20 cellular contexts compared by ENCODE assay signal in the genomic region with DNA sequence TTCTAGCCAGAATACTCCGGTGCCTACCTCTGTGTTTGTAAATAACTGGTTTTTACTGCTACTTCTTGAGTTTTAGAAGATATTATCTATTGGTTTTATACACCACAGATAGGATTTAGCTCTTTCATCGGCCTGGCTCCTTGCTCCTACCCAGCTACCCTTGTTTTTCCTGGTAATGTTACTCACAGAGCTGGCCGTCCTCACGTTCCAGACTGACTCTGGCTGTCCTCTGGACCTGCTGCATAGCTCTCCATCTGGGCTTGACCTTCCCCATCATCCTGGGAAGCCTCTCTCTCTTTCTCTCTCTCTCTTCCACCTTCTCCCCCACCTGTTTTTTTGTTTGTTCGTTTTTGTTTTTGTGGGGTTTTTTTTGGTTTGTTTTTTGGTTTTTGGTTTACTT. TPM values are rescaled to one million over a fixed set of nuclear protein-coding genes. Genes with fewer than 3 reads are reported as not detected.
A peak's percentile ranks its signal among the peaks of the same experiment; 100 is the strongest.
DNase-seq lines count a peak whose midpoint lies in the region; ATAC-seq and TF ChIP-seq lines count a peak whose summit lies in the region.
"Had no signal": no experiment of that assay in that cellular context is flagged by ENCODE, and none has a peak within 500 bp of the region (broad histone marks: within the 10 kb centered on the region; RNA-seq: fewer than 3 reads in every experiment).

No MANE protein-coding gene starts in this region.

- TF ChIP-seq EP300 in stomach (IDR thresholded peaks at IDR 0.05) = no peak

- peaks cover 12% of the 10 kb centered on the region for H3K36me3 Mint-ChIP-seq in activated CD8-positive, alpha-beta T cell treated with anti-CD3 and anti-CD28 coated beads, Interleukin-2, amount 10 ng/mL, durations not matched to agents 7 days and 5 days (ENCODE audit: low read depth)
- peaks cover 2% of the 10 kb centered on the region for H3K36me3 Mint-ChIP-seq in activated CD8-positive, alpha-beta T cell treated with anti-CD3 and anti-CD28 coated beads for 36 hours (ENCODE audit: low read depth)
- H3K36me3 Mint-ChIP-seq in T-helper 17 cell (ENCODE audit: low read depth) = peaks cover 4% of the 10 kb centered on the region
- H3K36me3 Mint-ChIP-seq: IgD-negative memory B cell had no signal

- POLR2A ChIA-PET in activated CD8-positive, alpha-beta T cell treated with anti-CD3 and anti-CD28 coated beads, Interleukin-2, amount 10 ng/mL, durations not matched to agents 7 days and 5 days (lab: Charles Lee) = interaction anchor here (0.6 kb wide), 1 partner anchor 628 kb away, joined by 3 read pairs; no protein-coding TSS in a partner anchor
- POLR2A ChIA-PET in activated CD8-positive, alpha-beta T cell treated with anti-CD3 and anti-CD28 coated beads for 36 hours (lab: Charles Lee) = interaction anchor here (0.7 kb wide), 1 partner anchor 43 kb away, joined by 3 read pairs; no protein-coding TSS in a partner anchor

- H3K9me2 ChIP-seq in hepatocyte (replicated peaks; ENCODE audit: insufficient read depth) = no peaks in the 10 kb centered on the region

- no peaks in the 10 kb centered on the region for H3K27me3 ChIP-seq in hepatocyte
- H3K27me3 ChIP-seq in stomach = no peaks in the 10 kb centered on the region
- H3K27me3 ChIP-seq: brain microvascular endothelial cell, MG63 had no signal

- H3K36me3 ChIP-seq in hepatocyte (replicated peaks; ENCODE audit: insufficient read depth, low read depth) (no peaks in the 10 kb centered on the region), stomach (peaks cover 0 to 35% (median 10%) of the 10 kb centered on the region in 4 donors)

- H3K4me2 ChIP-seq in hepatocyte = no peak overlapping the region

- H3K9me3 Mint-ChIP-seq in activated CD8-positive, alpha-beta T cell treated with anti-CD3 and anti-CD28 coated beads, Interleukin-2, amount 10 ng/mL, durations not matched to agents 7 days and 5 days (ENCODE audit: insufficient read depth) = no peaks in the 10 kb centered on the region
- no peaks in the 10 kb centered on the region for H3K9me3 Mint-ChIP-seq in activated CD8-positive, alpha-beta T cell treated with anti-CD3 and anti-CD28 coated beads for 36 hours
- H3K9me3 Mint-ChIP-seq: activated T-helper 2 cell treated with anti-CD3 and anti-CD28 coated beads, Interferon-gamma antibody, Interleukin-2, Interleukin-4, amounts not matched to agents 10 μg/mL and 5 μg/mL and 100 μg/mL, durations not matched to agents 14 hours and 24 hours and 36 hours; dendritic cell treated with granulocyte-macrophage colony-stimulating factor and Interleukin-4, amounts not matched to agents 40 ng/mL and 50 ng/mL, for 4 days; IgD-negative memory B cell had no signal

- H3K4me1 ChIP-seq in hepatocyte (ENCODE audit: insufficient read depth) (peaks cover 50% of the 10 kb centered on the region), stomach (peaks cover 65 to 99% (median 86%) of the 10 kb centered on the region in 4 donors)

- H3K4me1 Mint-ChIP-seq in activated CD8-positive, alpha-beta T cell treated with anti-CD3 and anti-CD28 coated beads, Interleukin-2, amount 10 ng/mL, durations not matched to agents 7 days and 5 days (ENCODE audit: low read depth) = peaks cover 10% of the 10 kb centered on the region
- peaks cover 21% of the 10 kb centered on the region for H3K4me1 Mint-ChIP-seq in activated CD8-positive, alpha-beta T cell treated with anti-CD3 and anti-CD28 coated beads for 36 hours (ENCODE audit: low read depth)
- H3K4me1 Mint-ChIP-seq in T-helper 17 cell = peaks cover 38% of the 10 kb centered on the region

- H3K27me3 Mint-ChIP-seq in activated CD8-positive, alpha-beta T cell treated with anti-CD3 and anti-CD28 coated beads, Interleukin-2, amount 10 ng/mL, durations not matched to agents 7 days and 5 days (ENCODE audit: low read depth) = no peaks in the 10 kb centered on the region
- no peaks in the 10 kb centered on the region for H3K27me3 Mint-ChIP-seq in activated CD8-positive, alpha-beta T cell treated with anti-CD3 and anti-CD28 coated beads for 36 hours
- no peaks in the 10 kb centered on the region for H3K27me3 Mint-ChIP-seq in T-helper 17 cell
- H3K27me3 Mint-ChIP-seq: dendritic cell treated with granulocyte-macrophage colony-stimulating factor and Interleukin-4, amounts not matched to agents 40 ng/mL and 50 ng/mL, for 4 days; IgD-negative memory B cell had no signal

- H3K9me3 ChIP-seq in T-helper 17 cell (ENCODE audit: control insufficient read depth, low read length, poor library complexity, severe bottlenecking) = no peaks in the 10 kb centered on the region
- no peaks in the 10 kb centered on the region for H3K9me3 ChIP-seq in hepatocyte (ENCODE audit: low read depth)
- H3K9me3 ChIP-seq in stomach = no peaks in the 10 kb centered on the region
- H3K9me3 ChIP-seq: MG63 had no signal

- H3K4me3 ChIP-seq in hepatocyte (no peak overlapping the region), stomach (no peak overlapping the region)
- H3K4me3 ChIP-seq: MG63 had no signal

- no peak overlapping the region for H3K4me3 Mint-ChIP-seq in activated CD8-positive, alpha-beta T cell treated with anti-CD3 and anti-CD28 coated beads, Interleukin-2, amount 10 ng/mL, durations not matched to agents 7 days and 5 days
- H3K4me3 Mint-ChIP-seq in activated CD8-positive, alpha-beta T cell treated with anti-CD3 and anti-CD28 coated beads for 36 hours = no peak overlapping the region
- peak overlapping the region; percentile 12 for H3K4me3 Mint-ChIP-seq in T-helper 17 cell
- H3K4me3 Mint-ChIP-seq: dendritic cell treated with granulocyte-macrophage colony-stimulating factor and Interleukin-4, amounts not matched to agents 40 ng/mL and 50 ng/mL, for 4 days; IgD-negative memory B cell had no signal

- DNase-seq in activated CD8-positive, alpha-beta T cell treated with anti-CD3 and anti-CD28 coated beads, Interleukin-2, amount 10 ng/mL, durations not matched to agents 7 days and 5 days = no peak
- no peak for DNase-seq in activated CD8-positive, alpha-beta T cell treated with anti-CD3 and anti-CD28 coated beads for 36 hours
- DNase-seq in T-helper 17 cell (no peak), hepatocyte (ENCODE audit: low spot score) (no peak), stomach (no peak), T-helper 9 cell (no peak), germinal center (ENCODE audit: low spot score) (no peak)
- DNase-seq: 8988T; brain microvascular endothelial cell; DMS 273 treated with DMSO at 0.1 percent for 48 hours; MG63; midbrain; NCI-H2171 treated with DMSO at 0.1 percent for 48 hours; NCI-H526; small intestine; stimulated activated CD4-positive, alpha-beta T cell treated with anti-CD3 and anti-CD28 coated beads, Interleukin-4, amount 100 ng/mL, for 24 hours had no signal

- peak overlapping the region; percentile 10 for H3K27ac Mint-ChIP-seq in activated CD8-positive, alpha-beta T cell treated with anti-CD3 and anti-CD28 coated beads, Interleukin-2, amount 10 ng/mL, durations not matched to agents 7 days and 5 days
- H3K27ac Mint-ChIP-seq in activated CD8-positive, alpha-beta T cell treated with anti-CD3 and anti-CD28 coated beads for 36 hours = no peak overlapping the region
- peak overlapping the region; percentile 75 for H3K27ac Mint-ChIP-seq in T-helper 17 cell
- H3K27ac Mint-ChIP-seq: activated T-helper 2 cell treated with anti-CD3 and anti-CD28 coated beads, Interferon-gamma antibody, Interleukin-2, Interleukin-4, amounts not matched to agents 10 μg/mL and 5 μg/mL and 100 μg/mL, durations not matched to agents 14 hours and 24 hours and 36 hours; dendritic cell treated with granulocyte-macrophage colony-stimulating factor and Interleukin-4, amounts not matched to agents 40 ng/mL and 50 ng/mL, for 4 days; IgD-negative memory B cell had no signal

- ATAC-seq in activated CD8-positive, alpha-beta T cell treated with anti-CD3 and anti-CD28 coated beads, Interleukin-2, amount 10 ng/mL, durations not matched to agents 7 days and 5 days = no peak
- no peak for ATAC-seq in activated CD8-positive, alpha-beta T cell treated with anti-CD3 and anti-CD28 coated beads for 36 hours
- ATAC-seq in T-helper 17 cell (no peak), GM19035 (IDR thresholded peaks at IDR 0.05; ENCODE audit: unreplicated experiment) (no peak)

- intact Hi-C loops in activated CD8-positive, alpha-beta T cell treated with anti-CD3 and anti-CD28 coated beads for 36 hours (cut with micrococcal nuclease) = no loop called here
- intact Hi-C loops in stomach (cut with DNase I; ENCODE audit: low total_unique reads) = no loop called here

- no peak for TF ChIP-seq POLR2A in stomach (IDR thresholded peaks at IDR 0.05)

- peak overlapping the region; percentile 9 for H3K27ac ChIP-seq in hepatocyte
- peak overlapping the region in 4 of 5 donors; percentile 8 to 52 (median 33) for H3K27ac ChIP-seq in stomach
- H3K27ac ChIP-seq: brain microvascular endothelial cell had no signal

- CTCF ChIA-PET in activated CD8-positive, alpha-beta T cell treated with anti-CD3 and anti-CD28 coated beads, Interleukin-2, amount 10 ng/mL, durations not matched to agents 7 days and 5 days (lab: Charles Lee) = interaction anchor here (1.4 kb wide), 1 partner anchor 14 kb away, joined by 3 read pairs; no protein-coding TSS in a partner anchor
- CTCF ChIA-PET in activated CD8-positive, alpha-beta T cell treated with anti-CD3 and anti-CD28 coated beads for 36 hours (lab: Charles Lee) = interaction anchor here (0.8 to 2.0 kb wide), 2 partner anchors 8 to 48 kb away, joined by 3 to 6 read pairs; no protein-coding TSS in a partner anchor

- H4K20me1 ChIP-seq in hepatocyte (ENCODE audit: insufficient read depth, poor library complexity, severe bottlenecking) = peaks cover 21% of the 10 kb centered on the region

- H2AFZ ChIP-seq in hepatocyte = no peak overlapping the region

- peaks cover 92% of the 10 kb centered on the region for H3K79me2 ChIP-seq in hepatocyte

- TF ChIP-seq CTCF in activated CD8-positive, alpha-beta T cell treated with anti-CD3 and anti-CD28 coated beads for 36 hours (IDR thresholded peaks at IDR 0.05) = no peak
- no peak for TF ChIP-seq CTCF in hepatocyte (IDR thresholded peaks at IDR 0.05; ENCODE audit: poor library complexity)
- TF ChIP-seq CTCF in stomach (IDR thresholded peaks at IDR 0.05) = no peak

- WGBS in hepatocyte (ENCODE audit: low lambda C conversion rate, missing lambda C conversion rate) = 84% methylated on average over 5 of the region's 5 CpGs
- 49 to 68% (median 55%) methylated on average over 5 of the region's 5 CpGs for WGBS in stomach, 5 donors

RNA-seq across cellular contexts. Expression of a gene that starts 51.5 kb away (rescaled TPM):
- total RNA-seq in activated CD8-positive, alpha-beta T cell treated with anti-CD3 and anti-CD28 coated beads, Interleukin-2, amount 10 ng/mL, durations not matched to agents 7 days and 5 days = 100 to 1,000 TPM; 217 to 226 TPM
- 100 to 1,000 TPM; 132 to 135 TPM for total RNA-seq in activated CD8-positive, alpha-beta T cell treated with anti-CD3 and anti-CD28 coated beads for 36 hours
- total RNA-seq in T-helper 17 cell = 100 to 1,000 TPM; 268 to 269 TPM
- total RNA-seq in hepatocyte = 80.1 and 202 TPM in 2 replicates
- polyA plus RNA-seq in hepatocyte = 91.7 and 123 TPM in 2 replicates
- total RNA-seq in stomach = 100 to 1,000 TPM; 145 to 518 (median 261) TPM
- polyA plus RNA-seq in stomach = 100 to 1,000 TPM in 2 of 3 donors, 10 to 100 TPM in 1; 80.2 to 123 (median 114) TPM
